22 cellular contexts compared by ENCODE assay signal in the genomic region with DNA sequence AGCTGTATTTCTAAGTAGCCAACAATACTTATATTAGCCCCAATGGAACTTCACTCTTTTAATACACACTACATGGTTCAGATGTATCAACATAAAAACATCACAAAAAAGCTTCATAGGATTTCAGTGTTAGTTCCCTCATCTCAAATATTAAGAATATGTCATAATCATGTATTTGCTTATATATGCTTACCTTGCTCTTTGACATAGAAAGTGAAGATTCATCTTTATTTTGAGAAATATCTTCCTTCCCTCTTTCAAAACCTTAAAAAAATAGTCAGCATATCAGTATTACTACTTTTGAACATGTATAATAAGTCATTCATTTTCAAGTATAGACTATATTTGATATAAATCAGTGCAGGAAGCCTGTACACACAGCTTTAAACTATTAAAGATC.
DNase-seq lines count a peak whose midpoint lies in the region; ATAC-seq, FAIRE-seq and TF ChIP-seq lines count a peak whose summit lies in the region.
"Had no signal": no experiment of that assay in that cellular context is flagged by ENCODE, and none has a peak within 500 bp of the region (broad histone marks: within the 10 kb centered on the region; RNA-seq: fewer than 3 reads in every experiment).

No MANE protein-coding gene starts in this region.

- peaks cover 5 to 8% of the 10 kb centered on the region in 2 experiments; a peak in 3 of 4 replicates for H3K79me1 ChIP-seq in IMR-90 (ENCODE audit: low read depth in 1 of 2, low read length in 2 of 2)

- no peak overlapping the region for H4K5ac ChIP-seq in IMR-90 (ENCODE audit: low read depth, low read length)

- FAIRE-seq in A549 (lab: Jason Lieb, UNC) (no peak), K562 (lab: Jason Lieb, UNC) (no peak), urothelium cell line (lab: Jason Lieb, UNC) (no peak)
- FAIRE-seq: A204.1, G401.6, GM12878, GM12892, GM18507 had no signal

- H4K8ac ChIP-seq in IMR-90 (ENCODE audit: low read depth in 2 of 2, low read length in 2 of 2), result no peak overlapping the region

- H3K36me3 ChIP-seq in IMR-90 (ENCODE audit: control insufficient read depth, insufficient read depth, low read length) (no peaks in the 10 kb centered on the region), K562 (ENCODE audit: control insufficient read depth, insufficient read depth, low read length) (no peaks in the 10 kb centered on the region), spleen (peaks cover 0 to 39% (median 2%) of the 10 kb centered on the region in 6 donors), esophagus squamous epithelium (peaks cover 0 to 16% (median 0%) of the 10 kb centered on the region in 3 donors)

- no peaks in the 10 kb centered on the region for H4K20me1 ChIP-seq in IMR-90 (ENCODE audit: insufficient read depth, low read length)
- no peaks in the 10 kb centered on the region for H4K20me1 ChIP-seq in K562 (replicated peaks; ENCODE audit: control insufficient read depth, insufficient read depth, low read length)

- H3K4me1 ChIP-seq in A549 (no peaks in the 10 kb centered on the region), IMR-90 (ENCODE audit: control insufficient read depth, insufficient read depth, low read length) (no peaks in the 10 kb centered on the region), K562 (replicated peaks in 1 of 2; ENCODE audit: control insufficient read depth in 2 of 2, insufficient read depth in 2 of 2, low read length in 2 of 2) (no peaks in the 10 kb centered on the region), spleen (peaks cover 0 to 3% (median 0%) of the 10 kb centered on the region in 6 donors), esophagus squamous epithelium (peaks cover 0 to 13% (median 3%) of the 10 kb centered on the region in 3 donors)

- no peaks in the 10 kb centered on the region for H3K27me3 ChIP-seq in CD4-positive, alpha-beta T cell (ENCODE audit: control insufficient read depth, insufficient read depth, low read length)
- H3K27me3 ChIP-seq in IMR-90 (ENCODE audit: control insufficient read depth, insufficient read depth, low read length) (no peaks in the 10 kb centered on the region), K562 (ENCODE audit: control insufficient read depth in 2 of 2, insufficient read depth in 2 of 2, low read length in 2 of 2) (no peaks in the 10 kb centered on the region), spleen (replicated peaks in 1 of 7) (no peaks in the 10 kb centered on the region), esophagus squamous epithelium (no peaks in the 10 kb centered on the region)
- H3K27me3 ChIP-seq: BLaER1 treated with 17β-estradiol and CSF1 and Interleukin-3, amounts not matched to agents 10 nM and 100 nM had no signal

- H3K9ac ChIP-seq in IMR-90 (ENCODE audit: low read depth, low read length) (no peak overlapping the region), K562 (ENCODE audit: insufficient read depth in 1 of 2, low read depth in 2 of 2, low read length in 2 of 2) (no peak overlapping the region)
- H3K9ac ChIP-seq: BLaER1 treated with 17β-estradiol and CSF1 and Interleukin-3, amounts not matched to agents 10 nM and 100 nM had no signal

- H2BK20ac ChIP-seq in IMR-90 (ENCODE audit: low read depth, low read length), result no peak overlapping the region

- no peak overlapping the region for H2BK5ac ChIP-seq in IMR-90 (ENCODE audit: low read depth, low read length, poor library complexity, severe bottlenecking)

- no peaks in the 10 kb centered on the region for H3K27me3 Mint-ChIP-seq in CD4-positive, alpha-beta T cell
- no peaks in the 10 kb centered on the region for H3K27me3 Mint-ChIP-seq in activated CD4-positive, alpha-beta T cell treated with anti-CD3 and anti-CD28 coated beads, Interleukin-2, amount 10 ng/mL, durations not matched to agents 24 days and 14 days
- H3K27me3 Mint-ChIP-seq: B cell; CD4-positive, alpha-beta memory T cell; CD8-positive, alpha-beta memory T cell had no signal

- peaks cover 24% of the 10 kb centered on the region for H3K4me1 Mint-ChIP-seq in CD4-positive, alpha-beta T cell (ENCODE audit: low read depth)
- H3K4me1 Mint-ChIP-seq in activated CD4-positive, alpha-beta T cell treated with anti-CD3 and anti-CD28 coated beads, Interleukin-2, amount 10 ng/mL, durations not matched to agents 24 days and 14 days, result no peaks in the 10 kb centered on the region
- H3K4me1 Mint-ChIP-seq: B cell had no signal

- no peaks in the 10 kb centered on the region for H3K9me1 ChIP-seq in IMR-90 (ENCODE audit: insufficient read depth, low read length)
- H3K9me1 ChIP-seq in K562 (ENCODE audit: control insufficient read depth, insufficient read depth, low read length), result no peaks in the 10 kb centered on the region

- peak overlapping the region; percentile 53 for H3K27ac Mint-ChIP-seq in CD4-positive, alpha-beta T cell
- no peak overlapping the region for H3K27ac Mint-ChIP-seq in activated CD4-positive, alpha-beta T cell treated with anti-CD3 and anti-CD28 coated beads, Interleukin-2, amount 10 ng/mL, durations not matched to agents 24 days and 14 days
- H3K27ac Mint-ChIP-seq: B cell had no signal

- H3K23ac ChIP-seq in IMR-90 (ENCODE audit: low read depth, low read length), result no peak overlapping the region

- POLR2A ChIA-PET in A549 (lab: Yijun Ruan, JAX) (no interaction called here), IMR-90 (lab: Charles Lee; ENCODE audit: unreplicated experiment) (interaction anchor here (0.6 kb wide), 1 partner anchor 385 kb away, joined by 5 read pairs; no protein-coding TSS in a partner anchor), K562 (lab: Yijun Ruan, JAX) (interaction anchor here (0.5 to 1.4 kb wide), 3 partner anchors 15 to 331 kb away, joined by 3 to 5 read pairs (median 3); no protein-coding TSS in a partner anchor)
- POLR2A ChIA-PET in CD4-positive, alpha-beta T cell (lab: Charles Lee), result no interaction called here

- BruUV-seq in IMR-90 (replicated peaks; lab: Mats Ljungman, UMichigan), result no TSS peak
- no TSS peak for BruUV-seq in K562 (replicated peaks; lab: Mats Ljungman, UMichigan)

- H2BK120ac ChIP-seq in IMR-90 (ENCODE audit: low read depth, low read length), result no peak overlapping the region

- H3K27ac ChIP-seq in A549, result no peak overlapping the region
- H3K27ac ChIP-seq in CD4-positive, alpha-beta T cell (ENCODE audit: low read depth, low read length), result no peak overlapping the region
- H3K27ac ChIP-seq in IMR-90 (ENCODE audit: insufficient read depth, low read length), result no peak overlapping the region
- no peak overlapping the region for H3K27ac ChIP-seq in K562 (ENCODE audit: extremely low read depth, low read depth, low read length)
- no peak overlapping the region for H3K27ac ChIP-seq in spleen
- H3K27ac ChIP-seq in esophagus squamous epithelium, result no peak overlapping the region
- H3K27ac ChIP-seq: BLaER1 treated with 17β-estradiol and CSF1 and Interleukin-3, amounts not matched to agents 10 nM and 100 nM; C4-2B had no signal

- CTCF ChIA-PET in A549 (lab: Yijun Ruan, JAX), result interaction anchor here (1.3 kb wide), 1 partner anchor 11 kb away, joined by 3 read pairs; no protein-coding TSS in a partner anchor
- CTCF ChIA-PET in CD4-positive, alpha-beta T cell (lab: Charles Lee), result no interaction called here
- CTCF ChIA-PET in IMR-90 (lab: Yijun Ruan, JAX), result no interaction called here
- CTCF ChIA-PET in K562 (lab: Yijun Ruan, JAX; ENCODE audit: low intra/inter-chr PET ratio), result no interaction called here

- H3K4ac ChIP-seq in IMR-90 (ENCODE audit: low read depth, low read length), result no peak overlapping the region

- H3K79me2 ChIP-seq in K562 (ENCODE audit: control insufficient read depth, insufficient read depth, low read length), result no peaks in the 10 kb centered on the region

- H3K4me2 ChIP-seq in A549 (no peak overlapping the region), IMR-90 (ENCODE audit: low read depth, low read length) (no peak overlapping the region), K562 (ENCODE audit: insufficient read depth, low read length) (no peak overlapping the region)

- no peak overlapping the region for H2BK15ac ChIP-seq in IMR-90 (ENCODE audit: low read depth, low read length)

- no peak overlapping the region for H2AK5ac ChIP-seq in IMR-90 (ENCODE audit: low read depth, low read length)

- no peak overlapping the region for H4K91ac ChIP-seq in IMR-90 (ENCODE audit: insufficient read depth, low read depth, low read length)

- no peak overlapping the region for H3K18ac ChIP-seq in IMR-90 (ENCODE audit: low read depth, low read length)

- in situ Hi-C loops in IMR-90 (cut with MboI; ENCODE audit: low sequenced_read_pairs), result no loop called here
- in situ Hi-C loops in K562 (cut with MboI), result no loop called here

- no peak for TF ChIP-seq CTCF in A549 (IDR thresholded peaks at IDR 0.05)
- no peak for TF ChIP-seq CTCF in CD4-positive, alpha-beta T cell (IDR thresholded peaks at IDR 0.05)
- no peak for TF ChIP-seq CTCF in IMR-90 (conservative IDR thresholded peaks at IDR 0.05; ENCODE audit: low read depth, low read length)
- TF ChIP-seq CTCF in K562 (IDR thresholded peaks at IDR 0.05 in 2 of 3, conservative IDR thresholded peaks at IDR 0.05 in 1 of 3; ENCODE audit: insufficient read depth in 2 of 3, low read depth in 1 of 3, low read length in 3 of 3), result no peak
- TF ChIP-seq CTCF in spleen (IDR thresholded peaks at IDR 0.05 in 8 of 11, conservative IDR thresholded peaks at IDR 0.05 in 3 of 11), result no peak
- no peak for TF ChIP-seq CTCF in esophagus squamous epithelium (IDR thresholded peaks at IDR 0.05)

- no peaks in the 10 kb centered on the region for H3K9me3 ChIP-seq in A549
- no peaks in the 10 kb centered on the region for H3K9me3 ChIP-seq in CD4-positive, alpha-beta T cell (ENCODE audit: control insufficient read depth, low read length)
- H3K9me3 ChIP-seq in IMR-90 (ENCODE audit: control insufficient read depth, insufficient read depth, low read length), result no peaks in the 10 kb centered on the region
- H3K9me3 ChIP-seq in K562 (replicated peaks; ENCODE audit: control insufficient read depth, insufficient read depth, low read depth, low read length), result no peaks in the 10 kb centered on the region
- H3K9me3 ChIP-seq in spleen, result no peaks in the 10 kb centered on the region
- H3K9me3 ChIP-seq in esophagus squamous epithelium, result no peaks in the 10 kb centered on the region
- H3K9me3 ChIP-seq: BLaER1 treated with 17β-estradiol and CSF1 and Interleukin-3, amounts not matched to agents 10 nM and 100 nM had no signal

- dilution Hi-C loops in IMR-90 (cut with HindIII; ENCODE audit: low sequenced_read_pairs, unreplicated experiment), result no loop called here

- ATAC-seq in A549, result no peak
- no peak for ATAC-seq in CD4-positive, alpha-beta T cell (ENCODE audit: poor library complexity)
- ATAC-seq in IMR-90 (ENCODE audit: low read depth), result no peak
- no peak for ATAC-seq in K562
- ATAC-seq: GM12878 had no signal

- DNase-seq in A549 (ENCODE audit: low read depth in 1 of 2, low spot score in 1 of 2) (no peak), IMR-90 (no peak), K562 (ENCODE audit: extremely low read depth in 1 of 4, low spot score in 3 of 4) (no peak), spleen (no peak), esophagus squamous epithelium (lab: John Stamatoyannopoulos, UW) (no peak), urothelium cell line (ENCODE audit: low spot score) (no peak)
- no peak for DNase-seq in CD4-positive, alpha-beta T cell
- DNase-seq in activated CD4-positive, alpha-beta T cell treated with anti-CD3 and anti-CD28 coated beads, Interleukin-2, amount 10 ng/mL, durations not matched to agents 24 days and 14 days, result no peak
- DNase-seq: 8988T; AML-193; CD4-positive, alpha-beta memory T cell; CD8-positive, alpha-beta memory T cell; COR-L47; DMS79 treated with DMSO at 0.1 percent for 48 hours had no signal

- no peak overlapping the region for H3K56ac ChIP-seq in IMR-90 (ENCODE audit: extremely low read depth, insufficient read depth, low read length)

- intact Hi-C loops in CD4-positive, alpha-beta T cell (cut with DNase I, micrococcal nuclease), result loop anchor here in 1 of 2 experiments (5.0 kb wide), 1 partner anchor 37 kb away; no protein-coding TSS in a partner anchor
- intact Hi-C loops in IMR-90 (cut with micrococcal nuclease) (no loop called here), K562 (cut with micrococcal nuclease) (no loop called here), spleen (cut with DNase I; ENCODE audit: low total_unique reads) (no loop called here), esophagus squamous epithelium (cut with DNase I) (no loop called here)
- intact Hi-C loops in activated CD4-positive, alpha-beta T cell treated with anti-CD3 and anti-CD28 coated beads, Interleukin-2, amount 10 ng/mL, durations not matched to agents 24 days and 14 days (cut with micrococcal nuclease), result no loop called here

- H3K14ac ChIP-seq in IMR-90 (replicated peaks; ENCODE audit: low read depth, low read length), result no peak overlapping the region

- H3K36me3 Mint-ChIP-seq in CD4-positive, alpha-beta T cell (ENCODE audit: low read depth), result peaks cover 32% of the 10 kb centered on the region
- H3K36me3 Mint-ChIP-seq in activated CD4-positive, alpha-beta T cell treated with anti-CD3 and anti-CD28 coated beads, Interleukin-2, amount 10 ng/mL, durations not matched to agents 24 days and 14 days (ENCODE audit: low read depth), result peaks cover 3% of the 10 kb centered on the region

- no peak for TF ChIP-seq RAD21 in A549 (conservative IDR thresholded peaks at IDR 0.05 in 1 of 2, IDR thresholded peaks at IDR 0.05 in 1 of 2)
- TF ChIP-seq RAD21 in IMR-90 (IDR thresholded peaks at IDR 0.05; ENCODE audit: low read length), result no peak
- TF ChIP-seq RAD21 in K562 (CRISPR knock-in tag; conservative IDR thresholded peaks at IDR 0.05 in 1 of 2, IDR thresholded peaks at IDR 0.05 in 1 of 2), result no peak

- H3K4me3 Mint-ChIP-seq in CD4-positive, alpha-beta T cell, result no peak overlapping the region
- H3K4me3 Mint-ChIP-seq in activated CD4-positive, alpha-beta T cell treated with anti-CD3 and anti-CD28 coated beads, Interleukin-2, amount 10 ng/mL, durations not matched to agents 24 days and 14 days, result no peak overlapping the region
- H3K4me3 Mint-ChIP-seq: B cell; CD4-positive, alpha-beta memory T cell; CD8-positive, alpha-beta memory T cell had no signal

- H2AK9ac ChIP-seq in IMR-90 (replicated peaks; ENCODE audit: low read depth, low read length, poor library complexity), result no peak overlapping the region

- TF ChIP-seq EP300 in A549 (IDR thresholded peaks at IDR 0.05), result no peak
- no peak for TF ChIP-seq EP300 in K562 (IDR thresholded peaks at IDR 0.05; ENCODE audit: low read length)

- H2AFZ ChIP-seq in IMR-90 (replicated peaks; ENCODE audit: low read length, poor library complexity) (no peak overlapping the region), K562 (ENCODE audit: low read depth, low read length) (no peak overlapping the region)

- no peaks in the 10 kb centered on the region for H3K9me3 Mint-ChIP-seq in CD4-positive, alpha-beta T cell
- no peaks in the 10 kb centered on the region for H3K9me3 Mint-ChIP-seq in activated CD4-positive, alpha-beta T cell treated with anti-CD3 and anti-CD28 coated beads, Interleukin-2, amount 10 ng/mL, durations not matched to agents 24 days and 14 days
- H3K9me3 Mint-ChIP-seq: CD4-positive, alpha-beta memory T cell; CD8-positive, alpha-beta memory T cell had no signal

- TF ChIP-seq POLR2A in A549 (IDR thresholded peaks at IDR 0.05; ENCODE audit: low read length) (no peak), IMR-90 (IDR thresholded peaks at IDR 0.05; ENCODE audit: low read depth, low read length) (no peak), K562 (conservative IDR thresholded peaks at IDR 0.05) (no peak), spleen (IDR thresholded peaks at IDR 0.05) (no peak), esophagus squamous epithelium (IDR thresholded peaks at IDR 0.05) (no peak)

- no peak overlapping the region for H3K4me3 ChIP-seq in A549
- no peak overlapping the region for H3K4me3 ChIP-seq in IMR-90 (ENCODE audit: insufficient read depth, low read depth, low read length)
- H3K4me3 ChIP-seq in K562, result no peak overlapping the region
- no peak overlapping the region for H3K4me3 ChIP-seq in spleen
- no peak overlapping the region for H3K4me3 ChIP-seq in esophagus squamous epithelium
- H3K4me3 ChIP-seq: BLaER1 treated with 17β-estradiol and CSF1 and Interleukin-3, amounts not matched to agents 10 nM and 100 nM; GM12878 had no signal

Comparison
In these comparisons a context has a peak if more than half of its experiments do, and no peak if none do; other contexts are left out.
1. POLR2A ChIA-PET loops: an anchor here in IMR-90 (0.6 kb wide) and K562 (0.5 to 1.4 kb wide); none called in A549 and CD4-positive, alpha-beta T cell.
2. Of the 35 proteins assayed by ChIP-seq in both K562 and A549: peak only in K562: none; only in A549: MAFK; in both: none; in neither: 34.